20 cellular contexts compared by ENCODE assay signal in genomic region chr4:37960679-37961078, GRCh38. TPM values are rescaled to one million over a fixed set of nuclear protein-coding genes. Genes with fewer than 3 reads are reported as not detected.
DNase-seq lines count a peak whose midpoint lies in the region; ATAC-seq, FAIRE-seq and TF ChIP-seq lines count a peak whose summit lies in the region.
"Had no signal": no experiment of that assay in that cellular context is flagged by ENCODE, and none has a peak within 500 bp of the region (broad histone marks: within the 10 kb centered on the region; RNA-seq: fewer than 3 reads in every experiment).

No MANE protein-coding gene starts in this region.

- DNase-seq in CD8-positive, alpha-beta T cell = no peak
- DNase-seq in Karpas-422 = peak; percentile 36
- peak; percentile 64 for DNase-seq in lower lobe of right lung
- DNase-seq in smooth muscle cell (lab: John Stamatoyannopoulos, UW; ENCODE audit: unreplicated experiment) = no peak
- DNase-seq in pons (ENCODE audit: low spot score) = no peak
- DNase-seq in aorta = no peak
- DNase-seq in HepG2 (ENCODE audit: low spot score) = no peak
- DNase-seq in GM12891 (ENCODE audit: insufficient read length, low spot score) = no peak
- DNase-seq: ACHN; BE2C; C1 segment of cervical spinal cord; Caco-2; CD4-positive, CD25-positive, alpha-beta regulatory T cell; DMS79 treated with DMSO at 0.1 percent for 48 hours; GF-D8; H9 had no signal

- H3K27ac ChIP-seq in CD8-positive, alpha-beta T cell (ENCODE audit: low read depth, low read length) = no peak overlapping the region
- H3K27ac ChIP-seq in Karpas-422 (ENCODE audit: low read length) = no peak overlapping the region
- H3K27ac ChIP-seq in lower lobe of right lung = no peak overlapping the region
- no peak overlapping the region for H3K27ac ChIP-seq in smooth muscle cell (ENCODE audit: low read depth)
- no peak overlapping the region for H3K27ac ChIP-seq in aorta (ENCODE audit: low read depth in 1 of 2, low read length in 2 of 2)
- no peak overlapping the region for H3K27ac ChIP-seq in HepG2 (ENCODE audit: extremely low read length, insufficient read depth, low read length)

- no peak for FAIRE-seq in HepG2 (lab: Jason Lieb, UNC)
- FAIRE-seq in GM12891 (lab: Jason Lieb, UNC) = no peak
- FAIRE-seq: A204.1, D721Med, H1 had no signal

- H3K4me3 Mint-ChIP-seq in CD8-positive, alpha-beta T cell = no peak overlapping the region
- H3K4me3 Mint-ChIP-seq: CD4-positive, CD25-positive, alpha-beta regulatory T cell; H9 had no signal

- H3K4me1 ChIP-seq in CD8-positive, alpha-beta T cell (ENCODE audit: insufficient read depth, low read length) = no peaks in the 10 kb centered on the region
- H3K4me1 ChIP-seq in Karpas-422 (ENCODE audit: low read length) (no peaks in the 10 kb centered on the region), lower lobe of right lung (peaks cover 10% of the 10 kb centered on the region), smooth muscle cell (ENCODE audit: low read depth) (no peaks in the 10 kb centered on the region), aorta (ENCODE audit: control insufficient read depth in 1 of 2, insufficient read depth in 2 of 2, low read length in 2 of 2) (no peaks in the 10 kb centered on the region), HepG2 (ENCODE audit: insufficient read depth, low read length) (peaks cover 47% of the 10 kb centered on the region)
- H3K4me1 ChIP-seq: BE2C, Caco-2 had no signal

- H3K9me3 Mint-ChIP-seq in CD8-positive, alpha-beta T cell = no peaks in the 10 kb centered on the region
- H3K9me3 Mint-ChIP-seq: H9 had no signal

- BruUV-seq in HepG2 (replicated peaks; lab: Mats Ljungman, UMichigan) = no TSS peak

- no peaks in the 10 kb centered on the region for H3K9me2 ChIP-seq in Karpas-422 (replicated peaks; ENCODE audit: insufficient read depth, low read length)

- no peaks in the 10 kb centered on the region for H3K27me3 Mint-ChIP-seq in CD8-positive, alpha-beta T cell (ENCODE audit: low read depth)
- H3K27me3 Mint-ChIP-seq: CD4-positive, CD25-positive, alpha-beta regulatory T cell had no signal

- no peak overlapping the region for H3K4me3 ChIP-seq in CD8-positive, alpha-beta T cell (ENCODE audit: low read depth, low read length)
- H3K4me3 ChIP-seq in Karpas-422 (ENCODE audit: low read length) = no peak overlapping the region
- no peak overlapping the region for H3K4me3 ChIP-seq in lower lobe of right lung
- H3K4me3 ChIP-seq in smooth muscle cell = no peak overlapping the region
- H3K4me3 ChIP-seq in aorta (ENCODE audit: low read length in 2 of 2) = no peak overlapping the region
- no peak overlapping the region for H3K4me3 ChIP-seq in HepG2 (replicated peaks in 1 of 3; ENCODE audit: insufficient read depth in 1 of 3, low read depth in 2 of 3, low read length in 3 of 3)

- H3K79me2 ChIP-seq in Karpas-422 (ENCODE audit: low read length) (no peaks in the 10 kb centered on the region), smooth muscle cell (ENCODE audit: low read depth) (no peaks in the 10 kb centered on the region), HepG2 (ENCODE audit: insufficient read depth, low read length) (no peaks in the 10 kb centered on the region)

- no peaks in the 10 kb centered on the region for H3K9me3 ChIP-seq in CD8-positive, alpha-beta T cell (ENCODE audit: low read length)
- H3K9me3 ChIP-seq in Karpas-422 (ENCODE audit: low read length) (no peaks in the 10 kb centered on the region), lower lobe of right lung (no peaks in the 10 kb centered on the region), smooth muscle cell (replicated peaks; ENCODE audit: low read depth) (no peaks in the 10 kb centered on the region), aorta (ENCODE audit: control insufficient read depth, low read length) (no peaks in the 10 kb centered on the region), HepG2 (ENCODE audit: low read length) (no peaks in the 10 kb centered on the region)
- H3K9me3 ChIP-seq: BE2C, Caco-2 had no signal

- TF ChIP-seq CTCF in CD8-positive, alpha-beta T cell (IDR thresholded peaks at IDR 0.05) = no peak
- TF ChIP-seq CTCF in lower lobe of right lung (IDR thresholded peaks at IDR 0.05) = no peak
- TF ChIP-seq CTCF in smooth muscle cell (IDR thresholded peaks at IDR 0.05; ENCODE audit: borderline replicate concordance, insufficient read depth, poor library complexity, severe bottlenecking) = no peak
- no peak for TF ChIP-seq CTCF in HepG2 (CRISPR knock-in tag; IDR thresholded peaks at IDR 0.05)

- intact Hi-C loops in CD8-positive, alpha-beta T cell (cut with DNase I, micrococcal nuclease) = no loop called here
- intact Hi-C loops in lower lobe of right lung (cut with DNase I) = no loop called here
- intact Hi-C loops in aorta (cut with DNase I) = no loop called here
- intact Hi-C loops in HepG2 (cut with micrococcal nuclease; ENCODE audit: unreplicated experiment) = no loop called here

- H3F3A ChIP-seq in smooth muscle cell (ENCODE audit: low read depth) = peaks cover 3% of the 10 kb centered on the region

- H4K20me1 ChIP-seq in Karpas-422 (ENCODE audit: insufficient read depth, low read depth, low read length) = no peaks in the 10 kb centered on the region
- H4K20me1 ChIP-seq in smooth muscle cell (ENCODE audit: low read depth) = no peaks in the 10 kb centered on the region
- no peaks in the 10 kb centered on the region for H4K20me1 ChIP-seq in HepG2 (ENCODE audit: insufficient read depth, low read length)

- H3K4me1 Mint-ChIP-seq in CD8-positive, alpha-beta T cell (ENCODE audit: low read depth) = peaks cover 13% of the 10 kb centered on the region

- 98% methylated on average over 4 of the region's 4 CpGs for WGBS in smooth muscle cell (ENCODE audit: low lambda C conversion rate)
- 70 to 72% methylated on average over 4 of the region's 4 CpGs for WGBS in aorta, 2 donors
- 36% methylated on average over 4 of the region's 4 CpGs for WGBS in HepG2 (ENCODE audit: low lambda C conversion rate)

- CTCF ChIA-PET in CD8-positive, alpha-beta T cell (lab: Charles Lee) = no interaction called here
- CTCF ChIA-PET in HepG2 (lab: Yijun Ruan, JAX; ENCODE audit: low intra/inter-chr PET ratio, low total read pairs) = no interaction called here

- no peak overlapping the region for H3K4me2 ChIP-seq in Karpas-422 (ENCODE audit: low read depth, low read length, poor library complexity, severe bottlenecking)
- H3K4me2 ChIP-seq in smooth muscle cell = no peak overlapping the region
- no peak overlapping the region for H3K4me2 ChIP-seq in HepG2 (ENCODE audit: low read depth, low read length)

- ATAC-seq in CD8-positive, alpha-beta T cell = no peak
- ATAC-seq in lower lobe of right lung = peak; percentile 88 to 97
- ATAC-seq in aorta (ENCODE audit: low FRiP score) = no peak
- no peak for ATAC-seq in HepG2

- no peak overlapping the region for H3K9ac ChIP-seq in Karpas-422 (ENCODE audit: low read length)
- H3K9ac ChIP-seq in smooth muscle cell (ENCODE audit: low read depth) = no peak overlapping the region
- no peak overlapping the region for H3K9ac ChIP-seq in HepG2 (ENCODE audit: insufficient read depth, low read depth, low read length)

- TF ChIP-seq RAD21 in HepG2 (CRISPR knock-in tag; IDR thresholded peaks at IDR 0.05) = no peak

- H3K27me3 ChIP-seq in CD8-positive, alpha-beta T cell (ENCODE audit: insufficient read depth, low read length) = no peaks in the 10 kb centered on the region
- H3K27me3 ChIP-seq in Karpas-422 (ENCODE audit: low read length) (no peaks in the 10 kb centered on the region), lower lobe of right lung (ENCODE audit: low read depth) (no peaks in the 10 kb centered on the region), smooth muscle cell (ENCODE audit: low read depth) (no peaks in the 10 kb centered on the region), aorta (ENCODE audit: control insufficient read depth in 1 of 2, insufficient read depth in 2 of 2, low read length in 1 of 2) (no peaks in the 10 kb centered on the region), HepG2 (ENCODE audit: control insufficient read depth in 1 of 2, insufficient read depth in 2 of 2, low read length in 2 of 2) (no peaks in the 10 kb centered on the region; a peak in 1 of 5 replicates)
- H3K27me3 ChIP-seq: BE2C had no signal

- H3K36me3 Mint-ChIP-seq in CD8-positive, alpha-beta T cell = peaks cover 7% of the 10 kb centered on the region

- in situ Hi-C loops in HepG2 (cut with HindIII; ENCODE audit: extremely low pct_ligation_motif_present, low pct_unique_long_range_greater_than_20kb) = no loop called here

- H3K36me3 ChIP-seq in CD8-positive, alpha-beta T cell (ENCODE audit: insufficient read depth, low read length) = no peaks in the 10 kb centered on the region
- no peaks in the 10 kb centered on the region for H3K36me3 ChIP-seq in Karpas-422 (ENCODE audit: insufficient read depth, low read length)
- no peaks in the 10 kb centered on the region for H3K36me3 ChIP-seq in lower lobe of right lung
- no peaks in the 10 kb centered on the region for H3K36me3 ChIP-seq in smooth muscle cell (ENCODE audit: low read depth)
- no peaks in the 10 kb centered on the region for H3K36me3 ChIP-seq in aorta (ENCODE audit: control insufficient read depth in 1 of 2, insufficient read depth in 2 of 2, low read length in 1 of 2)
- no peaks in the 10 kb centered on the region for H3K36me3 ChIP-seq in HepG2 (replicated peaks in 1 of 2; ENCODE audit: control insufficient read depth in 1 of 2, insufficient read depth in 2 of 2, low read length in 2 of 2)
- H3K36me3 ChIP-seq: BE2C had no signal

- H2AFZ ChIP-seq in Karpas-422 (ENCODE audit: low read length) (no peak overlapping the region), smooth muscle cell (ENCODE audit: low read depth) (peak overlapping the region; percentile 66), HepG2 (ENCODE audit: low read length) (no peak overlapping the region)

- peak overlapping the region; percentile 3 for H3K27ac Mint-ChIP-seq in CD8-positive, alpha-beta T cell
- H3K27ac Mint-ChIP-seq: CD4-positive, CD25-positive, alpha-beta regulatory T cell had no signal

- POLR2A ChIA-PET in CD8-positive, alpha-beta T cell (lab: Charles Lee) = no interaction called here
- POLR2A ChIA-PET in HepG2 (lab: Yijun Ruan, JAX) = no interaction called here

- no peak for TF ChIP-seq EP300 in HepG2 (IDR thresholded peaks at IDR 0.05; ENCODE audit: low read depth in 2 of 2, low read length in 2 of 2)
- no peak for TF ChIP-seq EP300 in HepG2 (CRISPR knock-in tag; IDR thresholded peaks at IDR 0.05; ENCODE audit: borderline replicate concordance)

- TF ChIP-seq POLR2A in HepG2 (IDR thresholded peaks at IDR 0.05; ENCODE audit: insufficient read depth in 1 of 2, low read depth in 2 of 2, low read length in 2 of 2) (no peak), GM12891 (IDR thresholded peaks at IDR 0.05; ENCODE audit: low read depth, low read length) (no peak)

RNA-seq across cellular contexts. Expression of gene PTTG2, which starts 0.5 kb away (rescaled TPM):
- 1 to 10 TPM in 1 of 2 experiments, under 1 TPM in 1; 0.98 to 1.4 TPM for total RNA-seq in CD8-positive, alpha-beta T cell
- total RNA-seq in Karpas-422 (2014; rRNA removed; shearing (Covaris generic); ENCODE audit: low replicate concordance) = 6.8 TPM in 1 of 2 replicates, not detected in the other
- total RNA-seq in lower lobe of right lung = 1.2 TPM
- not detected in 2 replicates for total RNA-seq in smooth muscle cell
- not detected in 2 replicates for polyA plus RNA-seq in smooth muscle cell
- total RNA-seq in aorta = 1 to 10 TPM; 4.1 to 5.9 TPM
- under 1 TPM in 1 of 2 donors, not detected in 1; 0.79 TPM for polyA plus RNA-seq in aorta
- total RNA-seq in HepG2 (2016; rRNA removed; fragmentation: Illumina TruSeq; extraction: Trizol) = not detected in 2 replicates
- total RNA-seq in HepG2 (2016; cell fraction: cytosol; rRNA removed; fragmentation: Illumina TruSeq; extraction: Trizol; ENCODE audit: low read depth) = not detected in 2 replicates
- total RNA-seq in HepG2 (2016; cell fraction: insoluble cytoplasmic fraction; rRNA removed; fragmentation: Illumina TruSeq; extraction: Trizol) = not detected in 2 replicates
- total RNA-seq in HepG2 (2016; cell fraction: membrane; rRNA removed; fragmentation: Illumina TruSeq; extraction: Trizol) = not detected in 2 replicates
- not detected in 2 replicates for total RNA-seq in HepG2 (2016; cell fraction: nucleus; rRNA removed; fragmentation: Illumina TruSeq; extraction: Trizol)
- polyA plus RNA-seq in HepG2 (2011; rRNA removed) = not detected in 2 replicates
- polyA plus RNA-seq in HepG2 (2011; cell fraction: cytosol; rRNA removed) = not detected in 2 replicates
- polyA plus RNA-seq in HepG2 (2011; cell fraction: nucleus; rRNA removed) = not detected in 2 replicates
- polyA plus RNA-seq in HepG2 (2012) = not detected in 2 replicates
- not detected in 2 replicates for polyA plus RNA-seq in HepG2 (2016; cell fraction: cytosol; fragmentation: Illumina TruSeq; extraction: Trizol; ENCODE audit: low read depth)
- polyA plus RNA-seq in HepG2 (2016; cell fraction: insoluble cytoplasmic fraction; fragmentation: Illumina TruSeq; extraction: Trizol; ENCODE audit: low read depth) = not detected in 2 replicates
- not detected in 2 replicates for polyA plus RNA-seq in HepG2 (2016; cell fraction: membrane; fragmentation: Illumina TruSeq; extraction: Trizol; ENCODE audit: low read depth)
- polyA plus RNA-seq in HepG2 (2016; cell fraction: nucleus; fragmentation: Illumina TruSeq; extraction: Trizol; ENCODE audit: insufficient read depth, low read depth) = not detected in 2 replicates
- polyA minus RNA-seq in HepG2 (2011; rRNA and poly(A)+ RNA removed; ENCODE audit: low replicate concordance) = not detected in 2 replicates
- polyA minus RNA-seq in HepG2 (2011; cell fraction: cytosol; rRNA and poly(A)+ RNA removed) = not detected in 2 replicates
- polyA minus RNA-seq in HepG2 (2011; cell fraction: nucleus; rRNA and poly(A)+ RNA removed) = not detected in 2 replicates
- polyA plus RNA-seq in GM12891 (2012; ENCODE audit: low read depth, missing spikeins) = not detected
- total RNA-seq: Caco-2, H1, H9, HT-29 had no signal
- polyA plus RNA-seq: CD4-positive, CD25-positive, alpha-beta regulatory T cell; H1 had no signal

Comparison
In these comparisons a context has a peak if more than half of its experiments do, and no peak if none do; other contexts are left out.
1. ATAC-seq: peak in lower lobe of right lung (2 of 2); none in CD8-positive, alpha-beta T cell (single experiment), aorta (single experiment) and HepG2 (single experiment).
2. DNase-seq: peak in Karpas-422 (single experiment) and lower lobe of right lung (single experiment); none in CD8-positive, alpha-beta T cell (0 of 7), smooth muscle cell (single experiment), pons (single experiment), aorta (0 of 2), HepG2 (single experiment) and GM12891 (single experiment).